1 cellular context compared by ENCODE assay signal in the genomic region with DNA sequence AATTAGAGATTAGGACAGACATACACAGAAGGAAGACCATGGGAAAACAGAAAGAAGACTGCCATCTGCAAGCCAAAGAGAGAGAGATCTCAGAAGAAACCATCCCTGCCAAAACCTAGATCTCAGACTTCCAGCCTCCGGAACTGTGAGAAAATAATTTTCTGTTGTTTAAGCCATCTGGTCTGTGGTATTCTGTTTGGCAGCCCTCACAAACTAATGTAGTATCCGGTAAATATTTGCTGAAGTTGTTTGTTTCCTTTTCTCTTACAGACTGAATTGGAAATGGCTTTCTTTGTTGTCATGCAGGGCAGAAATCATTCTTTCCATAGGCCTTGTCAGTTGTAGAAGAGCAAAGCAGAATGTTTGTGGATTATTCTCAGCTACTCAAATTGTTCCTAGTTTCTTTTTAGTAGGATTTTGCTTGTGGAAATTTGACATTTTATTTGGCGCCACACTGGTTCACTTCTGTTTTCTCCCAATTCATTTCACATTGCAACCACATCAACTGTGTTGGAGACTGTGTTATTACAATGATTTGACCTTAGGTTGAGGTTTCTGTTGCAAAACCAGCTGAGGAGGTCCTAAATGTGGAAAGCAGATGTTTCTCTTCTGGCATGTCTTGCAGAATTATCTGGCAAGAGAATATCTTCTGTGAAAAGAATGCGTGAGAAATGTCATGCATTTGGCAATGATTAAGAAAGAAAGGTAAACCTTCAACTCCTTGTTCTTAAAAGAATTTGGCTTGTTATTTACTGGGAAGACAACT.
TF ChIP-seq lines count a peak whose summit lies in the region.

No MANE protein-coding gene starts in this region.

TF ChIP-seq in SK-N-SH treated with all-trans-retinoic acid at 6 μM for 48 hours, 23 proteins besides CTCF, POLR2A, EP300 and RAD21 (continued from another document):
- TF ChIP-seq, protein P1, sequence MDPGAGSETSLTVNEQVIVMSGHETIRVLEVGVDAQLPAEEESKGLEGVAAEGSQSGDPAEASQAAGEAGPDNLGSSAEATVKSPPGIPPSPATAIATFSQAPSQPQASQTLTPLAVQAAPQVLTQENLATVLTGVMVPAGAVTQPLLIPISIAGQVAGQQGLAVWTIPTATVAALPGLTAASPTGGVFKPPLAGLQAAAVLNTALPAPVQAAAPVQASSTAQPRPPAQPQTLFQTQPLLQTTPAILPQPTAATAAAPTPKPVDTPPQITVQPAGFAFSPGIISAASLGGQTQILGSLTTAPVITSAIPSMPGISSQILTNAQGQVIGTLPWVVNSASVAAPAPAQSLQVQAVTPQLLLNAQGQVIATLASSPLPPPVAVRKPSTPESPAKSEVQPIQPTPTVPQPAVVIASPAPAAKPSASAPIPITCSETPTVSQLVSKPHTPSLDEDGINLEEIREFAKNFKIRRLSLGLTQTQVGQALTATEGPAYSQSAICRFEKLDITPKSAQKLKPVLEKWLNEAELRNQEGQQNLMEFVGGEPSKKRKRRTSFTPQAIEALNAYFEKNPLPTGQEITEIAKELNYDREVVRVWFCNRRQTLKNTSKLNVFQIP (CRISPR knock-in tag; IDR thresholded peaks at IDR 0.05; ENCODE audit: borderline replicate concordance, low read depth): no peak
- TF ChIP-seq ZNF70 (CRISPR knock-in tag; IDR thresholded peaks at IDR 0.05) (no peak), ZFP30 (CRISPR knock-in tag; IDR thresholded peaks at IDR 0.05) (no peak)
TF ChIP-seq in SK-N-SH treated with all-trans-retinoic acid at 6 μM for 48 hours: peak in this region for 0.
